ENCODE assay signal across 1 cellular context in genomic region chr20:62134735-62135231, GRCh38.
A peak's percentile ranks its signal among the peaks of the same experiment; 100 is the strongest.
TF ChIP-seq lines count a peak whose summit lies in the region.

No MANE protein-coding gene starts in this region.

TF ChIP-seq in liver, 16 proteins besides CTCF, POLR2A, EP300 and RAD21 (continued from another document):
- TF ChIP-seq MAX (IDR thresholded peaks at IDR 0.05) (no peak), GABPA (IDR thresholded peaks at IDR 0.05 in 1 of 2, conservative IDR thresholded peaks at IDR 0.05 in 1 of 2) (peak in 1 of 2 donors; percentile 28), SP1 (IDR thresholded peaks at IDR 0.05) (peak; percentile 67), YY1 (IDR thresholded peaks at IDR 0.05) (peak; percentile 72), FOXA2 (IDR thresholded peaks at IDR 0.05) (peak; percentile 59), JUND (IDR thresholded peaks at IDR 0.05) (peak in 1 of 2 donors; percentile 49), HNF4A (conservative IDR thresholded peaks at IDR 0.05) (peak; percentile 78 to 82), TAF1 (conservative IDR thresholded peaks at IDR 0.05) (no peak), RXRA (IDR thresholded peaks at IDR 0.05) (peak; percentile 72 to 81)
- TF ChIP-seq, protein P1, sequence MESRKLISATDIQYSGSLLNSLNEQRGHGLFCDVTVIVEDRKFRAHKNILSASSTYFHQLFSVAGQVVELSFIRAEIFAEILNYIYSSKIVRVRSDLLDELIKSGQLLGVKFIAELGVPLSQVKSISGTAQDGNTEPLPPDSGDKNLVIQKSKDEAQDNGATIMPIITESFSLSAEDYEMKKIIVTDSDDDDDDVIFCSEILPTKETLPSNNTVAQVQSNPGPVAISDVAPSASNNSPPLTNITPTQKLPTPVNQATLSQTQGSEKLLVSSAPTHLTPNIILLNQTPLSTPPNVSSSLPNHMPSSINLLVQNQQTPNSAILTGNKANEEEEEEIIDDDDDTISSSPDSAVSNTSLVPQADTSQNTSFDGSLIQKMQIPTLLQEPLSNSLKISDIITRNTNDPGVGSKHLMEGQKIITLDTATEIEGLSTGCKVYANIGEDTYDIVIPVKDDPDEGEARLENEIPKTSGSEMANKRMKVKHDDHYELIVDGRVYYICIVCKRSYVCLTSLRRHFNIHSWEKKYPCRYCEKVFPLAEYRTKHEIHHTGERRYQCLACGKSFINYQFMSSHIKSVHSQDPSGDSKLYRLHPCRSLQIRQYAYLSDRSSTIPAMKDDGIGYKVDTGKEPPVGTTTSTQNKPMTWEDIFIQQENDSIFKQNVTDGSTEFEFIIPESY (IDR thresholded peaks at IDR 0.05), result peak; percentile 61
